ENCODE assay signal across 3 cellular contexts in the genomic region with DNA sequence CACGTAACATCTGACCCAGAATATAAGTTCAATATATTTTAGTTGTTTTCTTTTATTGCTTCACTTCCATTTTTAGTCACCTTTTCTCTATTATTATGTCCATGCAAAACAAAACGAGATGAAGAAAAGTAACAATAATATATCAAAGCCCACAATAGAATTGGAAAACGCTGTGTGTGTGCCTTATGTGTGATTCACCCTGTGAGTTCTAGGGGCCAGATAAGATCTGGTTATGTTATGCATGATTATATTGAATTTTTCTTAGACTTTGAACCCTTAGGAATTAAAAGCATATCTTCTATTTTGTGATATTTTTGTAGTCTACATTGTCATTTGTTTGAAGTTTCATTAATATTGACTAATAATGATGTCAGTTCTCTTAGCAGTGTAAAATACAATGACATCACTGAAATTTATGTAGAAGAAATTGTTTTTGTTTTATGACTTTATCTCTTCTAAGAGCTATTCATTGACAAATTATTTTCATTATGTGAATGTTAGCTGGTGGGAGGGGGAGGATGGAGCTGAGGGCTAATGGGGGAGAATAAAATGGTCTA.
TF ChIP-seq lines count a peak whose summit lies in the region.

No MANE protein-coding gene starts in this region.

TF ChIP-seq in HepG2, 621 proteins besides CTCF, POLR2A, EP300 and RAD21 (continued from another document):
- TF ChIP-seq ATF7 (IDR thresholded peaks at IDR 0.05) (peak; percentile 67), ATF7 (CRISPR knock-in tag; IDR thresholded peaks at IDR 0.05) (no peak)

TF ChIP-seq in HEK293, 187 proteins besides CTCF, POLR2A, EP300 and RAD21 (continued from another document):
- TF ChIP-seq ZFP37 (tag by site-specific recombination; IDR thresholded peaks at IDR 0.05) (no peak), ZBTB11 (tag by site-specific recombination; conservative IDR thresholded peaks at IDR 0.05; ENCODE audit: low read depth) (no peak), ATF2 (tag by site-specific recombination; IDR thresholded peaks at IDR 0.05; ENCODE audit: low read depth) (peak; percentile 34)

TF ChIP-seq in K562, 482 proteins besides CTCF, POLR2A, EP300 and RAD21 (continued from another document):
- TF ChIP-seq DPF2 (IDR thresholded peaks at IDR 0.05) (0 out of 2 replicates have a peak, but pooled peaks have one; percentile 44), ELF4 (CRISPR knock-in tag; IDR thresholded peaks at IDR 0.05) (no peak), ZNF224 (CRISPR knock-in tag; IDR thresholded peaks at IDR 0.05) (no peak), ZNF232 (CRISPR knock-in tag; IDR thresholded peaks at IDR 0.05) (no peak), HOMEZ (CRISPR knock-in tag; IDR thresholded peaks at IDR 0.05) (no peak), CEBPG (CRISPR knock-in tag; IDR thresholded peaks at IDR 0.05) (no peak), CEBPG (tag; conservative IDR thresholded peaks at IDR 0.05 in 1 of 2, IDR thresholded peaks at IDR 0.05 in 1 of 2) (0 out of 4 replicates have a peak, but pooled peaks of 1 of the 2 experiments have one; percentile 26), PTBP1 (IDR thresholded peaks at IDR 0.05; ENCODE audit: low read depth, low read length) (no peak), MBD2 (IDR thresholded peaks at IDR 0.05; ENCODE audit: borderline replicate concordance, low read depth) (no peak), PPARD (CRISPR knock-in tag; IDR thresholded peaks at IDR 0.05) (no peak), FOSL1 (tag; conservative IDR thresholded peaks at IDR 0.05) (peak; percentile 63), SMARCA4 (IDR thresholded peaks at IDR 0.05) (peak; percentile 16; the same call in 1 of the 2 replicates), ZNF23 (CRISPR knock-in tag; IDR thresholded peaks at IDR 0.05) (no peak), SNAPC5 (CRISPR knock-in tag; IDR thresholded peaks at IDR 0.05) (no peak), ZNF584 (CRISPR knock-in tag; IDR thresholded peaks at IDR 0.05; ENCODE audit: low read depth) (no peak), ZFPM2 (CRISPR knock-in tag; IDR thresholded peaks at IDR 0.05) (no peak), NR0B1 (IDR thresholded peaks at IDR 0.05; ENCODE audit: partially characterized antibody) (no peak), ESRRB (CRISPR knock-in tag; IDR thresholded peaks at IDR 0.05; ENCODE audit: borderline replicate concordance) (no peak), MITF (IDR thresholded peaks at IDR 0.05) (no peak), POLR2G (IDR thresholded peaks at IDR 0.05; ENCODE audit: low read depth, low read length) (no peak), ZNF12 (CRISPR knock-in tag; IDR thresholded peaks at IDR 0.05) (no peak), ATF4 (CRISPR knock-in tag; IDR thresholded peaks at IDR 0.05) (no peak), ZBTB7A (IDR thresholded peaks at IDR 0.05; ENCODE audit: borderline replicate concordance, control insufficient read depth, low read depth, low read length) (no peak), POLR3A (IDR thresholded peaks at IDR 0.05; ENCODE audit: borderline replicate concordance, extremely low read depth, insufficient read depth, insufficient read length) (no peak), ZNF699 (CRISPR knock-in tag; IDR thresholded peaks at IDR 0.05; ENCODE audit: insufficient replicate concordance) (no peak), ZNF639 (CRISPR knock-in tag; conservative IDR thresholded peaks at IDR 0.05 in 1 of 2, IDR thresholded peaks at IDR 0.05 in 1 of 2) (no peak), HSF4 (CRISPR knock-in tag; IDR thresholded peaks at IDR 0.05; ENCODE audit: borderline replicate concordance) (no peak), TSHZ1 (CRISPR knock-in tag; IDR thresholded peaks at IDR 0.05) (no peak), JUND (IDR thresholded peaks at IDR 0.05; ENCODE audit: borderline replicate concordance, low read depth, low read length) (0 out of 2 replicates have a peak, but pooled peaks have one; percentile 8), JUND (tag; IDR thresholded peaks at IDR 0.05; ENCODE audit: borderline replicate concordance, low read depth, low read length) (peak; percentile 34; the same call in 1 of the 3 replicates)
- TF ChIP-seq, protein P1, sequence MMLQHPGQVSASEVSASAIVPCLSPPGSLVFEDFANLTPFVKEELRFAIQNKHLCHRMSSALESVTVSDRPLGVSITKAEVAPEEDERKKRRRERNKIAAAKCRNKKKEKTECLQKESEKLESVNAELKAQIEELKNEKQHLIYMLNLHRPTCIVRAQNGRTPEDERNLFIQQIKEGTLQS (IDR thresholded peaks at IDR 0.05): 0 out of 2 replicates have a peak, but pooled peaks have one; percentile 56
- TF ChIP-seq, protein P1 (CRISPR knock-in tag; conservative IDR thresholded peaks at IDR 0.05): no peak
TF ChIP-seq in K562: peak in this region for 7.
